ENCODE assay signal across 18 cellular contexts in genomic region chr22:17824452-17824851, GRCh38. TPM values are rescaled to one million over a fixed set of nuclear protein-coding genes. Genes with fewer than 3 reads are reported as not detected.
DNase-seq lines count a peak whose midpoint lies in the region; ATAC-seq lines count a peak whose summit lies in the region.
"Had no signal": no experiment of that assay in that cellular context is flagged by ENCODE, and none has a peak within 500 bp of the region (broad histone marks: within the 10 kb centered on the region; RNA-seq: fewer than 3 reads in every experiment).

No MANE protein-coding gene starts in this region.

- no peaks in the 10 kb centered on the region for H3K4me1 Mint-ChIP-seq in CD8-positive, alpha-beta memory T cell

- WGBS in right cardiac atrium: 60% methylated on average over 9 of the region's 9 CpGs

- intact Hi-C loops in Right ventricle myocardium inferior (cut with DNase I) (no loop called here), cardiac septum (cut with DNase I) (no loop called here), Right ventricle myocardium superior (cut with DNase I) (no loop called here), right cardiac atrium (cut with DNase I) (loop anchor here in 1 of 4 donors (10.0 kb wide), 1 partner anchor 200 kb away; the partner anchor contains the start of gene MICAL3)

- H3K9me3 Mint-ChIP-seq in CD8-positive, alpha-beta memory T cell: no peaks in the 10 kb centered on the region

- CTCF ChIA-PET in CD8-positive, alpha-beta memory T cell (lab: Charles Lee): no interaction called here

- H3K36me3 Mint-ChIP-seq in CD8-positive, alpha-beta memory T cell: peaks cover 0 to 36% (median 8%) of the 10 kb centered on the region in 3 donors

- H3K36me3 ChIP-seq in CD8-positive, alpha-beta memory T cell (ENCODE audit: insufficient read depth, low read length): no peaks in the 10 kb centered on the region

- no peaks in the 10 kb centered on the region for H3K27me3 ChIP-seq in right cardiac atrium (ENCODE audit: control insufficient read depth, insufficient read depth)
- H3K27me3 ChIP-seq in CD8-positive, alpha-beta memory T cell (ENCODE audit: insufficient read depth, low read length, poor library complexity, severe bottlenecking): no peaks in the 10 kb centered on the region
- H3K27me3 ChIP-seq: MG63 had no signal

- DNase-seq in Right ventricle myocardium inferior (ENCODE audit: missing footprints) (no peak), cardiac septum (ENCODE audit: low spot score) (no peak), Right ventricle myocardium superior (no peak), right cardiac atrium (peak in 2 of 3 donors; percentile 33 to 56), DMS114 treated with DMSO at 0.1 percent for 48 hours (lab: John Stamatoyannopoulos, UW; ENCODE audit: unreplicated experiment) (no peak)
- DNase-seq in CD8-positive, alpha-beta memory T cell: no peak
- DNase-seq in effector CD8-positive, alpha-beta T cell (lab: John Stamatoyannopoulos, UW): no peak
- DNase-seq: ACHN, EL, MG63, NCI-H1417, NCI-H187, NCI-H446, NCI-H526, OCI-M1, SHP77 had no signal

- H3K4me3 ChIP-seq in right cardiac atrium (ENCODE audit: low read length): no peak overlapping the region
- no peak overlapping the region for H3K4me3 ChIP-seq in CD8-positive, alpha-beta memory T cell (ENCODE audit: low read length)
- H3K4me3 ChIP-seq: MG63 had no signal

- H3K27ac Mint-ChIP-seq in CD8-positive, alpha-beta memory T cell: no peak overlapping the region

- H3K9me3 ChIP-seq in right cardiac atrium (ENCODE audit: control insufficient read depth, low read length): no peaks in the 10 kb centered on the region
- H3K9me3 ChIP-seq in CD8-positive, alpha-beta memory T cell (ENCODE audit: low read length): no peaks in the 10 kb centered on the region
- H3K9me3 ChIP-seq: MG63 had no signal

- H3K27ac ChIP-seq in right cardiac atrium (ENCODE audit: low read length): no peak overlapping the region
- H3K27ac ChIP-seq in CD8-positive, alpha-beta memory T cell (ENCODE audit: low read depth, low read length): no peak overlapping the region
- H3K27ac ChIP-seq: 22Rv1 had no signal

- no peaks in the 10 kb centered on the region for H3K4me1 ChIP-seq in right cardiac atrium (ENCODE audit: control insufficient read depth, insufficient read depth, low read length)
- no peaks in the 10 kb centered on the region for H3K4me1 ChIP-seq in CD8-positive, alpha-beta memory T cell (ENCODE audit: insufficient read depth, low read length)

- no peaks in the 10 kb centered on the region for H3K27me3 Mint-ChIP-seq in CD8-positive, alpha-beta memory T cell

- peak; percentile 38 for ATAC-seq in Right ventricle myocardium inferior
- ATAC-seq in Right ventricle myocardium superior (ENCODE audit: poor library complexity): peak; percentile 69
- peak; percentile 60 to 62 for ATAC-seq in right cardiac atrium
- no peak for ATAC-seq in HG02840 (IDR thresholded peaks at IDR 0.05; ENCODE audit: low FRiP score, unreplicated experiment)

- H3K4me3 Mint-ChIP-seq in CD8-positive, alpha-beta memory T cell: no peak overlapping the region

- POLR2A ChIA-PET in CD8-positive, alpha-beta memory T cell (lab: Charles Lee): no interaction called here

RNA-seq across cellular contexts. Expression of gene BID, which starts 50.2 kb away (rescaled TPM):
- total RNA-seq in Right ventricle myocardium inferior (23.2 TPM), cardiac septum (7.9 TPM), Right ventricle myocardium superior (20.0 TPM), right cardiac atrium (10 to 100 TPM in 3 of 4 donors, 1 to 10 TPM in 1; 7.2 to 13.1 (median 11.3) TPM)
- polyA plus RNA-seq in right cardiac atrium: 12.7 TPM
- 10 to 100 TPM; 11.5 to 14.1 TPM for total RNA-seq in CD8-positive, alpha-beta memory T cell
- polyA plus RNA-seq in CD8-positive, alpha-beta memory T cell: 72.5 TPM

Comparison
In these comparisons a context has a peak if more than half of its experiments do, and no peak if none do; other contexts are left out.
1. DNase-seq: peak in right cardiac atrium (2 of 3); none in Right ventricle myocardium inferior (single experiment), cardiac septum (single experiment), Right ventricle myocardium superior (single experiment), CD8-positive, alpha-beta memory T cell (0 of 5), effector CD8-positive, alpha-beta T cell (single experiment) and DMS114 treated with DMSO at 0.1 percent for 48 hours (single experiment).